Comparison of ENCODE assay signal across 8 cellular contexts in the genomic region with DNA sequence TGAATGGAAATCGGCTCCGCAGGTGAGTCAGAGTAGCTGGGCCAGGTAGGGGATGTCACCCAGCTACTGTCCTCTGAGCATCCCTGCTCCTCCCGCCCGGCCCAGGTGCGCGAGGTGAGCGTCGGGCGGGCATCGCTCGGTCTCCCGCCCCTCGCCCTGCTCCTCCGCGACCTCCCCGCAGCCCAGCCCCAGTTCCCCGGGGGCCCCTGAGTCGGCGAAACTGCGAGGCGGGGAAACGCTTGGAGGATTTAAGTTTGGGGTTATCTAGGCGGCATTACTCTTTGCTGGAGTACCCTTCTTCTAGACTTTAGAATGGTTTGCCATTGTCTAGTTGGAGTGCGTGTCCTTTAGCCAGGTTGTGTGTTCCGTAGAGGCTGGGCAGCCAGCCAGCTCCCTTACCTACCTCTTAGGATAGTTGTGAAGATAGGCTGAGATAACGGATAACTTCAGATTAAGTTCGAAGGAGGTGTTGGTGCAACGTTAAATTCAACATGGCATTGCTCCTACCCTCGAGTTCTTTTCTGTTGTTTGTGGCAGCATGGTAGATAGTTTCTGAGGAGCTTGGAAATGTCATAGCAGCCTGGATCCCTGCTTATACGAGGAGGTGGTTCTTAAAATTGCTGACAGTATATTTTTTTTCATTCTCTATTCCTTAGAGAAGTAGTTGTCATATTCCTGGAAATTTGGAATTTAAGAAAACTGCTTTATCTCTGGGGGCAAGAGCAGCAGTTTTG. TPM values are rescaled to one million over a fixed set of nuclear protein-coding genes. Genes with fewer than 3 reads are reported as not detected.
DNase-seq lines count a peak whose midpoint lies in the region; ATAC-seq and TF ChIP-seq lines count a peak whose summit lies in the region.

No MANE protein-coding gene starts in this region.

- TF ChIP-seq CTCF in AG10803 (conservative IDR thresholded peaks at IDR 0.05; ENCODE audit: low read length) (no peak), fibroblast of mammary gland (conservative IDR thresholded peaks at IDR 0.05; ENCODE audit: control insufficient read depth, insufficient read depth, low read depth, low read length) (no peak), neural progenitor cell (IDR thresholded peaks at IDR 0.05) (no peak), GM10266 (IDR thresholded peaks at IDR 0.05; ENCODE audit: control insufficient read depth, insufficient read depth, low read depth, missing control alignments) (no peak)

- H3K27ac ChIP-seq in neural progenitor cell = peak overlapping the region; percentile 92

- H3K4me3 Mint-ChIP-seq in T-helper 17 cell (peak overlapping the region; percentile 93), neural progenitor cell (peak overlapping the region; percentile 96)

- H3K36me3 Mint-ChIP-seq in T-helper 17 cell (ENCODE audit: low read depth) (no peaks in the 10 kb centered on the region), neural progenitor cell (no peaks in the 10 kb centered on the region)

- ATAC-seq in GM18907 (IDR thresholded peaks at IDR 0.05; ENCODE audit: unreplicated experiment) = peak; percentile 32
- peak; percentile 30 for ATAC-seq in HG03521 (IDR thresholded peaks at IDR 0.05; ENCODE audit: unreplicated experiment)
- ATAC-seq in T-helper 17 cell = peak; percentile 47
- ATAC-seq in GM19467 (IDR thresholded peaks at IDR 0.05; ENCODE audit: unreplicated experiment) = no peak

- no peaks in the 10 kb centered on the region for H3K36me3 ChIP-seq in neural progenitor cell

- DNase-seq in AG10803 (ENCODE audit: low read depth) (no peak), T-helper 17 cell (no peak), fibroblast of mammary gland (ENCODE audit: low read depth) (peak; percentile 6), neural progenitor cell (ENCODE audit: low spot score) (peak; percentile 64), GM10266 (ENCODE audit: extremely low spot score) (no peak)

- peaks cover 34% of the 10 kb centered on the region for H3F3A ChIP-seq in neural progenitor cell (ENCODE audit: low read depth)

- H3K9me3 ChIP-seq in T-helper 17 cell (ENCODE audit: control insufficient read depth, low read length, poor library complexity, severe bottlenecking) (no peaks in the 10 kb centered on the region), neural progenitor cell (ENCODE audit: low read depth) (no peaks in the 10 kb centered on the region)

- H3K4me1 ChIP-seq in neural progenitor cell = peaks cover 21% of the 10 kb centered on the region

- H3K4me1 Mint-ChIP-seq in T-helper 17 cell (peaks cover 16% of the 10 kb centered on the region), neural progenitor cell (peaks cover 43% of the 10 kb centered on the region)

- H3K27ac Mint-ChIP-seq in T-helper 17 cell (peak overlapping the region; percentile 95), neural progenitor cell (peak overlapping the region; percentile 85)

- no peaks in the 10 kb centered on the region for H3K27me3 Mint-ChIP-seq in T-helper 17 cell
- no peaks in the 10 kb centered on the region for H3K27me3 Mint-ChIP-seq in neural progenitor cell (ENCODE audit: insufficient read depth, low read depth)

- H3K79me2 ChIP-seq in neural progenitor cell (ENCODE audit: low read depth) = peaks cover 54% of the 10 kb centered on the region

- H3K9me3 Mint-ChIP-seq in neural progenitor cell = no peaks in the 10 kb centered on the region

- peaks cover 23% of the 10 kb centered on the region for H4K20me1 ChIP-seq in neural progenitor cell (ENCODE audit: low read depth)

- H3K4me3 ChIP-seq in AG10803 (ENCODE audit: low read length) (peak overlapping the region; percentile 81), fibroblast of mammary gland (ENCODE audit: control insufficient read depth, low read depth, low read length) (peak overlapping the region; percentile 81), neural progenitor cell (peak overlapping the region; percentile 94)

- H3K27me3 ChIP-seq in neural progenitor cell = no peaks in the 10 kb centered on the region

- H3K4me2 ChIP-seq in neural progenitor cell = peak overlapping the region; percentile 79

- H2AFZ ChIP-seq in neural progenitor cell (replicated peaks) = peak overlapping the region; percentile 88

- H3K9ac ChIP-seq in neural progenitor cell = peak overlapping the region; percentile 59

RNA-seq across cellular contexts. Expression of gene AGO3, which starts 0.7 kb away (rescaled TPM):
- total RNA-seq in T-helper 17 cell (10 to 100 TPM; 30.4 to 33.0 TPM), neural progenitor cell (ENCODE audit: low replicate concordance) (28.2 and 45.2 TPM in 2 replicates)

RNA-seq across cellular contexts. Expression of gene AGO1, which starts 48.6 kb away (rescaled TPM):
- total RNA-seq in T-helper 17 cell = 10 to 100 TPM; 23.3 to 25.3 TPM
- total RNA-seq in neural progenitor cell (ENCODE audit: low replicate concordance) = 24.1 and 33.8 TPM in 2 replicates

Comparison
In these comparisons a context has a peak if more than half of its experiments do, and no peak if none do; other contexts are left out.
1. DNase-seq: peak in fibroblast of mammary gland (single experiment) and neural progenitor cell (single experiment); none in AG10803 (single experiment), T-helper 17 cell (0 of 3) and GM10266 (single experiment).
2. Peak in every context shown above with its lines, with median percentiles within 50 percentile points of each other: H3K4me3 ChIP-seq.